Comparison of ENCODE assay signal across 1 cellular context in genomic region chr6:156686429-156686939, GRCh38.
TF ChIP-seq lines count a peak whose summit lies in the region.

No MANE protein-coding gene starts in this region.

TF ChIP-seq in GM12878, 131 proteins besides CTCF, POLR2A, EP300 and RAD21 (continued from another document and continues in another):
- TF ChIP-seq ZBTB11 (CRISPR knock-in tag; IDR thresholded peaks at IDR 0.05) (no peak), MTA3 (IDR thresholded peaks at IDR 0.05; ENCODE audit: borderline replicate concordance, low read length) (no peak; the same call in 1 of the 2 replicates), ZNF622 (IDR thresholded peaks at IDR 0.05) (no peak), BCL11A (IDR thresholded peaks at IDR 0.05; ENCODE audit: low read depth, low read length) (no peak), GABPA (IDR thresholded peaks at IDR 0.05; ENCODE audit: low read depth) (no peak), BCLAF1 (IDR thresholded peaks at IDR 0.05) (no peak), RAD51 (IDR thresholded peaks at IDR 0.05) (0 out of 2 replicates have a peak, but pooled peaks have one; percentile 43), BACH1 (IDR thresholded peaks at IDR 0.05; ENCODE audit: borderline replicate concordance) (no peak), E4F1 (IDR thresholded peaks at IDR 0.05; ENCODE audit: borderline replicate concordance, partially characterized antibody) (no peak), CEBPB (IDR thresholded peaks at IDR 0.05; ENCODE audit: borderline replicate concordance in 1 of 2, low read depth in 2 of 2, low read length in 2 of 2) (no peak), RELA (IDR thresholded peaks at IDR 0.05; ENCODE audit: borderline replicate concordance, partially characterized antibody) (no peak), SUZ12 (IDR thresholded peaks at IDR 0.05; ENCODE audit: unreplicated experiment) (no peak), ZBTB40 (IDR thresholded peaks at IDR 0.05; ENCODE audit: borderline replicate concordance) (no peak), RFX5 (IDR thresholded peaks at IDR 0.05; ENCODE audit: low read depth, low read length) (no peak), SREBF1 (IDR thresholded peaks at IDR 0.05; ENCODE audit: low read length) (no peak), IRF4 (IDR thresholded peaks at IDR 0.05; ENCODE audit: low read depth, low read length) (no peak), FOXK2 (IDR thresholded peaks at IDR 0.05) (no peak), ZBED1 (IDR thresholded peaks at IDR 0.05; ENCODE audit: borderline replicate concordance) (peak; percentile 44; the same call in 1 of the 2 replicates), IKZF1 (conservative IDR thresholded peaks at IDR 0.05) (0 out of 2 replicates have a peak, but pooled peaks have one; percentile 10), DPF2 (IDR thresholded peaks at IDR 0.05) (no peak), ZNF24 (IDR thresholded peaks at IDR 0.05) (no peak)
- TF ChIP-seq, protein P1, sequence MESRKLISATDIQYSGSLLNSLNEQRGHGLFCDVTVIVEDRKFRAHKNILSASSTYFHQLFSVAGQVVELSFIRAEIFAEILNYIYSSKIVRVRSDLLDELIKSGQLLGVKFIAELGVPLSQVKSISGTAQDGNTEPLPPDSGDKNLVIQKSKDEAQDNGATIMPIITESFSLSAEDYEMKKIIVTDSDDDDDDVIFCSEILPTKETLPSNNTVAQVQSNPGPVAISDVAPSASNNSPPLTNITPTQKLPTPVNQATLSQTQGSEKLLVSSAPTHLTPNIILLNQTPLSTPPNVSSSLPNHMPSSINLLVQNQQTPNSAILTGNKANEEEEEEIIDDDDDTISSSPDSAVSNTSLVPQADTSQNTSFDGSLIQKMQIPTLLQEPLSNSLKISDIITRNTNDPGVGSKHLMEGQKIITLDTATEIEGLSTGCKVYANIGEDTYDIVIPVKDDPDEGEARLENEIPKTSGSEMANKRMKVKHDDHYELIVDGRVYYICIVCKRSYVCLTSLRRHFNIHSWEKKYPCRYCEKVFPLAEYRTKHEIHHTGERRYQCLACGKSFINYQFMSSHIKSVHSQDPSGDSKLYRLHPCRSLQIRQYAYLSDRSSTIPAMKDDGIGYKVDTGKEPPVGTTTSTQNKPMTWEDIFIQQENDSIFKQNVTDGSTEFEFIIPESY (IDR thresholded peaks at IDR 0.05) = no peak
- TF ChIP-seq, protein P2, sequence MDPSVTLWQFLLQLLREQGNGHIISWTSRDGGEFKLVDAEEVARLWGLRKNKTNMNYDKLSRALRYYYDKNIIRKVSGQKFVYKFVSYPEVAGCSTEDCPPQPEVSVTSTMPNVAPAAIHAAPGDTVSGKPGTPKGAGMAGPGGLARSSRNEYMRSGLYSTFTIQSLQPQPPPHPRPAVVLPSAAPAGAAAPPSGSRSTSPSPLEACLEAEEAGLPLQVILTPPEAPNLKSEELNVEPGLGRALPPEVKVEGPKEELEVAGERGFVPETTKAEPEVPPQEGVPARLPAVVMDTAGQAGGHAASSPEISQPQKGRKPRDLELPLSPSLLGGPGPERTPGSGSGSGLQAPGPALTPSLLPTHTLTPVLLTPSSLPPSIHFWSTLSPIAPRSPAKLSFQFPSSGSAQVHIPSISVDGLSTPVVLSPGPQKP (IDR thresholded peaks at IDR 0.05; ENCODE audit: low read depth, low read length) = no peak
- TF ChIP-seq, protein P3, sequence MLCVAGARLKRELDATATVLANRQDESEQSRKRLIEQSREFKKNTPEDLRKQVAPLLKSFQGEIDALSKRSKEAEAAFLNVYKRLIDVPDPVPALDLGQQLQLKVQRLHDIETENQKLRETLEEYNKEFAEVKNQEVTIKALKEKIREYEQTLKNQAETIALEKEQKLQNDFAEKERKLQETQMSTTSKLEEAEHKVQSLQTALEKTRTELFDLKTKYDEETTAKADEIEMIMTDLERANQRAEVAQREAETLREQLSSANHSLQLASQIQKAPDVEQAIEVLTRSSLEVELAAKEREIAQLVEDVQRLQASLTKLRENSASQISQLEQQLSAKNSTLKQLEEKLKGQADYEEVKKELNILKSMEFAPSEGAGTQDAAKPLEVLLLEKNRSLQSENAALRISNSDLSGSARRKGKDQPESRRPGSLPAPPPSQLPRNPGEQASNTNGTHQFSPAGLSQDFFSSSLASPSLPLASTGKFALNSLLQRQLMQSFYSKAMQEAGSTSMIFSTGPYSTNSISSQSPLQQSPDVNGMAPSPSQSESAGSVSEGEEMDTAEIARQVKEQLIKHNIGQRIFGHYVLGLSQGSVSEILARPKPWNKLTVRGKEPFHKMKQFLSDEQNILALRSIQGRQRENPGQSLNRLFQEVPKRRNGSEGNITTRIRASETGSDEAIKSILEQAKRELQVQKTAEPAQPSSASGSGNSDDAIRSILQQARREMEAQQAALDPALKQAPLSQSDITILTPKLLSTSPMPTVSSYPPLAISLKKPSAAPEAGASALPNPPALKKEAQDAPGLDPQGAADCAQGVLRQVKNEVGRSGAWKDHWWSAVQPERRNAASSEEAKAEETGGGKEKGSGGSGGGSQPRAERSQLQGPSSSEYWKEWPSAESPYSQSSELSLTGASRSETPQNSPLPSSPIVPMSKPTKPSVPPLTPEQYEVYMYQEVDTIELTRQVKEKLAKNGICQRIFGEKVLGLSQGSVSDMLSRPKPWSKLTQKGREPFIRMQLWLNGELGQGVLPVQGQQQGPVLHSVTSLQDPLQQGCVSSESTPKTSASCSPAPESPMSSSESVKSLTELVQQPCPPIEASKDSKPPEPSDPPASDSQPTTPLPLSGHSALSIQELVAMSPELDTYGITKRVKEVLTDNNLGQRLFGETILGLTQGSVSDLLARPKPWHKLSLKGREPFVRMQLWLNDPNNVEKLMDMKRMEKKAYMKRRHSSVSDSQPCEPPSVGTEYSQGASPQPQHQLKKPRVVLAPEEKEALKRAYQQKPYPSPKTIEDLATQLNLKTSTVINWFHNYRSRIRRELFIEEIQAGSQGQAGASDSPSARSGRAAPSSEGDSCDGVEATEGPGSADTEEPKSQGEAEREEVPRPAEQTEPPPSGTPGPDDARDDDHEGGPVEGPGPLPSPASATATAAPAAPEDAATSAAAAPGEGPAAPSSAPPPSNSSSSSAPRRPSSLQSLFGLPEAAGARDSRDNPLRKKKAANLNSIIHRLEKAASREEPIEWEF (IDR thresholded peaks at IDR 0.05; ENCODE audit: insufficient replicate concordance, low read depth, low read length) = no peak
- TF ChIP-seq, protein P4, sequence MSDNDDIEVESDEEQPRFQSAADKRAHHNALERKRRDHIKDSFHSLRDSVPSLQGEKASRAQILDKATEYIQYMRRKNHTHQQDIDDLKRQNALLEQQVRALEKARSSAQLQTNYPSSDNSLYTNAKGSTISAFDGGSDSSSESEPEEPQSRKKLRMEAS (IDR thresholded peaks at IDR 0.05; ENCODE audit: low read depth, low read length) = no peak
- TF ChIP-seq, protein P5, sequence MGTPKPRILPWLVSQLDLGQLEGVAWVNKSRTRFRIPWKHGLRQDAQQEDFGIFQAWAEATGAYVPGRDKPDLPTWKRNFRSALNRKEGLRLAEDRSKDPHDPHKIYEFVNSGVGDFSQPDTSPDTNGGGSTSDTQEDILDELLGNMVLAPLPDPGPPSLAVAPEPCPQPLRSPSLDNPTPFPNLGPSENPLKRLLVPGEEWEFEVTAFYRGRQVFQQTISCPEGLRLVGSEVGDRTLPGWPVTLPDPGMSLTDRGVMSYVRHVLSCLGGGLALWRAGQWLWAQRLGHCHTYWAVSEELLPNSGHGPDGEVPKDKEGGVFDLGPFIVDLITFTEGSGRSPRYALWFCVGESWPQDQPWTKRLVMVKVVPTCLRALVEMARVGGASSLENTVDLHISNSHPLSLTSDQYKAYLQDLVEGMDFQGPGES (IDR thresholded peaks at IDR 0.05) = no peak
- TF ChIP-seq, protein P6, sequence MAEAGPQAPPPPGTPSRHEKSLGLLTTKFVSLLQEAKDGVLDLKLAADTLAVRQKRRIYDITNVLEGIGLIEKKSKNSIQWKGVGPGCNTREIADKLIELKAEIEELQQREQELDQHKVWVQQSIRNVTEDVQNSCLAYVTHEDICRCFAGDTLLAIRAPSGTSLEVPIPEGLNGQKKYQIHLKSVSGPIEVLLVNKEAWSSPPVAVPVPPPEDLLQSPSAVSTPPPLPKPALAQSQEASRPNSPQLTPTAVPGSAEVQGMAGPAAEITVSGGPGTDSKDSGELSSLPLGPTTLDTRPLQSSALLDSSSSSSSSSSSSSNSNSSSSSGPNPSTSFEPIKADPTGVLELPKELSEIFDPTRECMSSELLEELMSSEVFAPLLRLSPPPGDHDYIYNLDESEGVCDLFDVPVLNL (IDR thresholded peaks at IDR 0.05; ENCODE audit: low read depth, low read length) = no peak
